24 cellular contexts compared by ENCODE assay signal in the genomic region with DNA sequence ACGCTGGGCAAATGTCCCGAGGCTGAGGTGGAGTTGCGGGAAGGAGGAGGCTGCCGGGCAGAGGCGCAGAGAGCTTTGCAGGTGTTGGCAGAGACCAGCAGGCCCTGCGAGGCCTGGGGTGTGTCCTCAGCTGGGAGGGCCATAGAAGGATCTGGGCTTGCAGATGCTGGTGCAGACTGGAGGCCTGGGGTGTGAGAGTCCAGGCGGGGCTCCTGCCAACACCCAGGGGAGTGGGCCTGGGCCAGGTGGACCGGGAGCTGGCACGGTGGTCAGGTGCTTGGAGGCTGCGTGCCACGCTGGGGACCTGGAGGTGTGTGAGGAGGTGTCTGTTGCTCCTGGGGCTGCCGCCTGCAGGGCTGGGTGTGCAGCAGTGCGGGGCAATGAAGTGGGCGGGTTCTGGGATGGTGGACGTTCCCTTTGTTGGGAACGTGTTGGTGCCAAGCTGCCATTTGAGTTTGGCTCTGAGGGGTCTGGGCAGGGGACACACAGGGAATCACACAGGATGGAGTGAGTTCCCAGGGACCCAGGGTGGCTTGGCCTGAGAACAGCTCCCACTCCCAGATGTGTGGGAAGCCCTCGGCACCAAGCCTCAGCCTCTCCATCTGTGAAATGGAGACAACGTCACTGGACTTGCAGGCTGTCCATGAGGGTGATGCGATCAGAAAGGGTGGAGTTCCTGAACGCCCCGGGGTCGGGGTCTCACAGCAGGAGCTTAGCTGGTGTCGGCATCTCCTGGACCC. TPM values are rescaled to one million over a fixed set of nuclear protein-coding genes. Genes with fewer than 3 reads are reported as not detected.
DNase-seq lines count a peak whose midpoint lies in the region; ATAC-seq, FAIRE-seq and TF ChIP-seq lines count a peak whose summit lies in the region.
"Had no signal": no experiment of that assay in that cellular context is flagged by ENCODE, and none has a peak within 500 bp of the region (broad histone marks: within the 10 kb centered on the region; RNA-seq: fewer than 3 reads in every experiment).

No MANE protein-coding gene starts in this region.

- WGBS in mesenchymal stem cell = 90% methylated on average over 23 of the region's 23 CpGs
- 83 to 89% (median 85%) methylated on average over 15 to 23 of the region's 23 CpGs for WGBS in spleen, 5 donors

- DNase-seq in Right ventricle myocardium inferior (ENCODE audit: missing footprints) (peak; percentile 51), right atrium auricular region (ENCODE audit: low spot score) (no peak), astrocyte (ENCODE audit: low read depth) (no peak), mesenchymal stem cell (no peak), spleen (peak; percentile 68), hippocampal formation (lab: John Stamatoyannopoulos, UW) (no peak), NCI-H146 treated with DMSO at 0.1 percent for 48 hours (lab: John Stamatoyannopoulos, UW; ENCODE audit: unreplicated experiment) (no peak)
- DNase-seq: activated B cell treated with CpG ODN at 0.5 μM for 24 hours; activated T-cell treated with anti-CD3 and anti-CD28 coated beads, Interleukin-2, amount 50 U/mL, for 72 hours; CD4-positive, CD25-positive, alpha-beta regulatory T cell; head of caudate nucleus; immature natural killer cell; Karpas-422; NCI-H1092; NCI-H2107; NCI-H748 treated with DMSO at 0.1 percent for 48 hours; stimulated activated CD4-positive, alpha-beta T cell treated with anti-CD3 and anti-CD28 coated beads, Interleukin-12 subunit alpha, Interleukin-12 subunit beta, amount 100 ng/mL, for 4 hours; substantia nigra had no signal

- no peaks in the 10 kb centered on the region for H4K20me1 ChIP-seq in astrocyte (ENCODE audit: insufficient read depth, low read length)

- H3K9me3 Mint-ChIP-seq in astrocyte (ENCODE audit: unreplicated experiment) = no peaks in the 10 kb centered on the region
- H3K9me3 Mint-ChIP-seq: activated B cell treated with CpG ODN at 0.5 μM for 24 hours; activated naive CD4-positive, alpha-beta T cell treated with anti-CD3 and anti-CD28 coated beads, Interleukin-2, amount 50 U/mL, for 72 hours; activated T-cell treated with anti-CD3 and anti-CD28 coated beads, Interleukin-2, amount 50 U/mL, for 72 hours; CD4-positive, CD25-positive, alpha-beta regulatory T cell; immature natural killer cell; T-helper 2 cell treated with Interferon-gamma antibody and Interleukin-4, amounts not matched to agents 5 μg/mL and 100 μg/mL, for 36 hours had no signal

- H3K79me1 ChIP-seq in mesenchymal stem cell (replicated peaks; ENCODE audit: low read length, poor library complexity, severe bottlenecking) = peaks cover 3% of the 10 kb centered on the region

- no peaks in the 10 kb centered on the region for H3K9me3 ChIP-seq in right atrium auricular region
- no peaks in the 10 kb centered on the region for H3K9me3 ChIP-seq in astrocyte (ENCODE audit: insufficient read depth, low read depth, low read length)
- H3K9me3 ChIP-seq in mesenchymal stem cell (ENCODE audit: control insufficient read depth, low read length) = no peaks in the 10 kb centered on the region
- no peaks in the 10 kb centered on the region for H3K9me3 ChIP-seq in spleen
- H3K9me3 ChIP-seq: psoas muscle had no signal

- peak overlapping the region; percentile 70 for H2AK5ac ChIP-seq in mesenchymal stem cell (ENCODE audit: low read length, severe bottlenecking)

- no peaks in the 10 kb centered on the region for H3K27me3 Mint-ChIP-seq in astrocyte (ENCODE audit: low read depth, unreplicated experiment)
- H3K27me3 Mint-ChIP-seq: CD4-positive, CD25-positive, alpha-beta regulatory T cell had no signal

- no peak overlapping the region for H2BK5ac ChIP-seq in mesenchymal stem cell (ENCODE audit: low read depth, low read length, poor library complexity, severe bottlenecking)

- peaks cover 1% of the 10 kb centered on the region for H3K36me3 Mint-ChIP-seq in astrocyte (ENCODE audit: low read depth, unreplicated experiment)
- H3K36me3 Mint-ChIP-seq: activated naive CD4-positive, alpha-beta T cell treated with anti-CD3 and anti-CD28 coated beads, Interleukin-2, amount 50 U/mL, for 72 hours; CD4-positive, CD25-positive, alpha-beta regulatory T cell; immature natural killer cell had no signal

- TF ChIP-seq POLR2A in spleen (IDR thresholded peaks at IDR 0.05) = no peak

- H3K9ac ChIP-seq in astrocyte (ENCODE audit: low read length) (no peak overlapping the region), mesenchymal stem cell (ENCODE audit: low read length) (no peak overlapping the region)

- H3K36me3 ChIP-seq in right atrium auricular region (no peaks in the 10 kb centered on the region), astrocyte (ENCODE audit: insufficient read depth, low read length) (no peaks in the 10 kb centered on the region), mesenchymal stem cell (ENCODE audit: control insufficient read depth in 1 of 2, insufficient read depth in 2 of 2, low read depth in 1 of 2, low read length in 2 of 2) (peaks cover 0 to 10% of the 10 kb centered on the region in 2 experiments), spleen (no peaks in the 10 kb centered on the region)

- H3K4me1 ChIP-seq in right atrium auricular region = peaks cover 0 to 23% of the 10 kb centered on the region in 2 donors
- peaks cover 32% of the 10 kb centered on the region for H3K4me1 ChIP-seq in astrocyte (ENCODE audit: insufficient read depth, low read length)
- peaks cover 86% of the 10 kb centered on the region for H3K4me1 ChIP-seq in mesenchymal stem cell (ENCODE audit: control insufficient read depth, insufficient read depth, low read depth, low read length)
- H3K4me1 ChIP-seq in spleen = peaks cover 0 to 42% (median 21%) of the 10 kb centered on the region in 6 donors
- H3K4me1 ChIP-seq: psoas muscle had no signal

- no peak overlapping the region for H3K4me3 ChIP-seq in right atrium auricular region
- no peak overlapping the region for H3K4me3 ChIP-seq in astrocyte (ENCODE audit: insufficient read depth, low read depth, low read length)
- no peak overlapping the region for H3K4me3 ChIP-seq in mesenchymal stem cell (ENCODE audit: insufficient read depth in 1 of 2, low read depth in 1 of 2, low read length in 2 of 2)
- H3K4me3 ChIP-seq in spleen = no peak overlapping the region
- H3K4me3 ChIP-seq: psoas muscle had no signal

- H3K27me3 ChIP-seq in right atrium auricular region (no peaks in the 10 kb centered on the region), astrocyte (ENCODE audit: insufficient read depth, low read length) (no peaks in the 10 kb centered on the region), mesenchymal stem cell (ENCODE audit: control insufficient read depth in 1 of 2, insufficient read depth in 1 of 2, low read length in 2 of 2) (peaks cover 0 to 18% of the 10 kb centered on the region in 2 experiments), spleen (replicated peaks in 1 of 7) (peaks cover 0 to 28% (median 0%) of the 10 kb centered on the region in 7 donors)

- H3K4me3 Mint-ChIP-seq in astrocyte (ENCODE audit: unreplicated experiment) = no peak overlapping the region
- H3K4me3 Mint-ChIP-seq: activated B cell treated with CpG ODN at 0.5 μM for 24 hours; activated T-cell treated with anti-CD3 and anti-CD28 coated beads, Interleukin-2, amount 50 U/mL, for 72 hours; CD4-positive, CD25-positive, alpha-beta regulatory T cell; immature natural killer cell; T-helper 2 cell treated with Interferon-gamma antibody and Interleukin-4, amounts not matched to agents 5 μg/mL and 100 μg/mL, for 36 hours had no signal

- H3K4me1 Mint-ChIP-seq in astrocyte (ENCODE audit: low read depth, unreplicated experiment) = peaks cover 24% of the 10 kb centered on the region
- H3K4me1 Mint-ChIP-seq: immature natural killer cell had no signal

- no peak overlapping the region for H2BK120ac ChIP-seq in mesenchymal stem cell (ENCODE audit: low read depth, low read length)

- intact Hi-C loops in Right ventricle myocardium inferior (cut with DNase I) = no loop called here
- intact Hi-C loops in spleen (cut with DNase I; ENCODE audit: low total_unique reads) = no loop called here

- peak overlapping the region; percentile 23 for H3K27ac Mint-ChIP-seq in astrocyte (ENCODE audit: unreplicated experiment)
- H3K27ac Mint-ChIP-seq: activated B cell treated with CpG ODN at 0.5 μM for 24 hours; activated naive CD4-positive, alpha-beta T cell treated with anti-CD3 and anti-CD28 coated beads, Interleukin-2, amount 50 U/mL, for 72 hours; activated T-cell treated with anti-CD3 and anti-CD28 coated beads, Interleukin-2, amount 50 U/mL, for 72 hours; CD4-positive, CD25-positive, alpha-beta regulatory T cell; T-helper 2 cell treated with Interferon-gamma antibody and Interleukin-4, amounts not matched to agents 5 μg/mL and 100 μg/mL, for 36 hours had no signal

- no peak overlapping the region for H3K27ac ChIP-seq in right atrium auricular region
- H3K27ac ChIP-seq in astrocyte (ENCODE audit: low read depth, low read length) = no peak overlapping the region
- no peak overlapping the region for H3K27ac ChIP-seq in mesenchymal stem cell (ENCODE audit: low read length, poor library complexity, severe bottlenecking)
- no peak overlapping the region for H3K27ac ChIP-seq in spleen
- H3K27ac ChIP-seq: psoas muscle had no signal

- no peak overlapping the region for H3K14ac ChIP-seq in mesenchymal stem cell (ENCODE audit: low read length in 2 of 2)

- H3K18ac ChIP-seq in mesenchymal stem cell (ENCODE audit: low read depth in 1 of 2, low read length in 2 of 2) = peak overlapping the region in 1 of 2 experiments; percentile 75

- no peak overlapping the region for H2AFZ ChIP-seq in astrocyte (ENCODE audit: low read depth, low read length)
- no peak overlapping the region for H2AFZ ChIP-seq in mesenchymal stem cell (ENCODE audit: low read depth, low read length)

- ATAC-seq in Right ventricle myocardium inferior (no peak), GM18511 (IDR thresholded peaks at IDR 0.05; ENCODE audit: unreplicated experiment) (no peak)
- ATAC-seq: activated T-cell treated with anti-CD3 and anti-CD28 coated beads, Interleukin-2, amount 50 U/mL, for 72 hours; psoas muscle had no signal

- no peak for FAIRE-seq in astrocyte (lab: Jason Lieb, UNC)
- FAIRE-seq: colon, GM12892 had no signal

- no peaks in the 10 kb centered on the region for H3K79me2 ChIP-seq in astrocyte (ENCODE audit: insufficient read depth, low read length)

- H3K4ac ChIP-seq in mesenchymal stem cell (ENCODE audit: low read depth in 1 of 2, low read length in 2 of 2) = no peak overlapping the region

- TF ChIP-seq CTCF in right atrium auricular region (IDR thresholded peaks at IDR 0.05) (no peak), astrocyte (IDR thresholded peaks at IDR 0.05; ENCODE audit: insufficient read depth, low read depth, low read length) (no peak), spleen (IDR thresholded peaks at IDR 0.05 in 8 of 11, conservative IDR thresholded peaks at IDR 0.05 in 3 of 11) (no peak)

- H2BK12ac ChIP-seq in mesenchymal stem cell (ENCODE audit: low read length in 2 of 2) = peak overlapping the region in 1 of 2 experiments; percentile 46

- H3K4me2 ChIP-seq in astrocyte (ENCODE audit: low read length) (no peak overlapping the region), mesenchymal stem cell (ENCODE audit: low read length, poor library complexity, severe bottlenecking) (no peak overlapping the region)

- peak overlapping the region; percentile 56 for H4K91ac ChIP-seq in mesenchymal stem cell (ENCODE audit: low read length)

- H3K23ac ChIP-seq in mesenchymal stem cell (ENCODE audit: low read length in 2 of 2) = no peak overlapping the region

- H4K8ac ChIP-seq in mesenchymal stem cell (ENCODE audit: low read length) = no peak overlapping the region

- H2BK15ac ChIP-seq in mesenchymal stem cell (ENCODE audit: low read depth, poor library complexity, severe bottlenecking) = peak overlapping the region; percentile 78

RNA-seq across cellular contexts. Expression of a gene that starts 39.9 kb away (rescaled TPM):
- total RNA-seq in Right ventricle myocardium inferior (16.9 TPM), right atrium auricular region (10 to 100 TPM in 1 of 2 donors, 1 to 10 TPM in 1; 5.8 to 12.0 TPM), astrocyte (109 and 119 TPM in 2 replicates), spleen (10 to 100 TPM; 24.1 to 37.0 (median 28.8) TPM)
- 75.1 TPM for polyA plus RNA-seq in mesenchymal stem cell (2013, experiment 1 of 2)
- 76.3 TPM for polyA plus RNA-seq in mesenchymal stem cell (2013, experiment 2 of 2)
- polyA plus RNA-seq in spleen = 10 to 100 TPM; 10.5 to 23.2 (median 19.3) TPM

Comparison
In these comparisons a context has a peak if more than half of its experiments do, and no peak if none do; other contexts are left out.
1. DNase-seq: peak in Right ventricle myocardium inferior (single experiment) and spleen (single experiment); none in right atrium auricular region (single experiment), astrocyte (single experiment), mesenchymal stem cell (single experiment), hippocampal formation (0 of 2) and NCI-H146 treated with DMSO at 0.1 percent for 48 hours (single experiment).